Comparison of ENCODE assay signal across 29 cellular contexts in the genomic region with DNA sequence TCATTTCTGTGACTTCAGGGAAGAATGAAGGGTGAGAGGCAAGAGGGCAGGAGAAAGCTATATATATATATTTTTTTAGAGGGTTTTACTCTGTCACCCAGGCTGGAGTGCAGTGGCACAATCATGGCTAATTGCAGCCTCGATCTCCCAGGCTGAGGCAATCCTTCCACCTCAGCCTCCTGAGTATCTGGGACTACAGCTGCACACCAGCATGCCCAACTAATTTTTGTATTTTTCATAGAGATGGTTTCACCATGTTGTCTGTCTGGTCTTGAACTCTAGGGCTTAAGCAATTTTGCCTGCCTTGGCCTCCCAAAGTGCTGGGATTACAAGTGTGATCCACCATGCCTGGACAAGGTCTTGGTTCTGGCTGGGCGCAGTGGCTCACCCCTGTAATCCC. TPM values are rescaled to one million over a fixed set of nuclear protein-coding genes. Genes with fewer than 3 reads are reported as not detected.
A peak's percentile ranks its signal among the peaks of the same experiment; 100 is the strongest.
DNase-seq lines count a peak whose midpoint lies in the region; ATAC-seq and TF ChIP-seq lines count a peak whose summit lies in the region.
"Had no signal": no experiment of that assay in that cellular context is flagged by ENCODE, and none has a peak within 500 bp of the region (broad histone marks: within the 10 kb centered on the region; RNA-seq: fewer than 3 reads in every experiment).

No MANE protein-coding gene starts in this region.

- no peaks in the 10 kb centered on the region for H3K9me2 ChIP-seq in DOHH2 (replicated peaks; ENCODE audit: control insufficient read depth, low read length)

- H3K27ac Mint-ChIP-seq in activated CD4-positive, alpha-beta T cell treated with anti-CD3 and anti-CD28 coated beads, Interleukin-2, amount 10 ng/mL, durations not matched to agents 24 days and 14 days: no peak overlapping the region
- H3K27ac Mint-ChIP-seq in activated T-helper 17 cell treated with anti-CD3 and anti-CD28 coated beads, Interleukin-2, amount 50 U/mL, for 72 hours: peak overlapping the region; percentile 64
- peak overlapping the region; percentile 10 for H3K27ac Mint-ChIP-seq in nephron progenitor cell

- H3K36me3 Mint-ChIP-seq in activated CD4-positive, alpha-beta T cell treated with anti-CD3 and anti-CD28 coated beads, Interleukin-2, amount 10 ng/mL, durations not matched to agents 24 days and 14 days (ENCODE audit: low read depth): peaks cover 57% of the 10 kb centered on the region
- H3K36me3 Mint-ChIP-seq in activated T-helper 17 cell treated with anti-CD3 and anti-CD28 coated beads, Interleukin-2, amount 50 U/mL, for 72 hours (ENCODE audit: low read depth): peaks cover 78% of the 10 kb centered on the region
- peaks cover 69% of the 10 kb centered on the region for H3K36me3 Mint-ChIP-seq in nephron progenitor cell (ENCODE audit: low read depth)

- H3K79me2 ChIP-seq in DOHH2 (ENCODE audit: control insufficient read depth, low read length): peaks cover 87% of the 10 kb centered on the region

- H4K20me1 ChIP-seq in DOHH2 (ENCODE audit: control insufficient read depth, insufficient read depth, low read depth, low read length): peaks cover 2% of the 10 kb centered on the region; the same call in 1 of the 2 replicates

- no peak overlapping the region for H3K27ac ChIP-seq in DOHH2 (ENCODE audit: low read depth, low read length)
- H3K27ac ChIP-seq: C4-2B, psoas muscle, sigmoid colon, upper lobe of right lung had no signal

- TF ChIP-seq CTCF in DOHH2 (IDR thresholded peaks at IDR 0.05; ENCODE audit: low read depth, low read length, poor library complexity, severe bottlenecking) (no peak), nephron progenitor cell (IDR thresholded peaks at IDR 0.05) (no peak)

- H3K36me3 ChIP-seq in DOHH2 (ENCODE audit: control insufficient read depth, low read length): peaks cover 83% of the 10 kb centered on the region

- H3K4me3 Mint-ChIP-seq in activated CD4-positive, alpha-beta T cell treated with anti-CD3 and anti-CD28 coated beads, Interleukin-2, amount 10 ng/mL, durations not matched to agents 24 days and 14 days: peak overlapping the region; percentile 39
- peak overlapping the region; percentile 91 for H3K4me3 Mint-ChIP-seq in activated T-helper 17 cell treated with anti-CD3 and anti-CD28 coated beads, Interleukin-2, amount 50 U/mL, for 72 hours
- no peak overlapping the region for H3K4me3 Mint-ChIP-seq in nephron progenitor cell
- H3K4me3 Mint-ChIP-seq: activated naive CD4-positive, alpha-beta T cell treated with anti-CD3 and anti-CD28 coated beads, Interleukin-2, amount 10 ng/mL, durations not matched to agents 7 days and 5 days; H9; immature natural killer cell; natural killer cell had no signal

- H3K27me3 ChIP-seq in DOHH2 (ENCODE audit: control insufficient read depth, low read length): no peaks in the 10 kb centered on the region
- H3K27me3 ChIP-seq: sigmoid colon, upper lobe of right lung had no signal

- H3K4me1 Mint-ChIP-seq in activated CD4-positive, alpha-beta T cell treated with anti-CD3 and anti-CD28 coated beads, Interleukin-2, amount 10 ng/mL, durations not matched to agents 24 days and 14 days: peaks cover 33% of the 10 kb centered on the region
- H3K4me1 Mint-ChIP-seq in activated T-helper 17 cell treated with anti-CD3 and anti-CD28 coated beads, Interleukin-2, amount 50 U/mL, for 72 hours: peaks cover 20% of the 10 kb centered on the region
- H3K4me1 Mint-ChIP-seq in nephron progenitor cell: peaks cover 21% of the 10 kb centered on the region

- no peaks in the 10 kb centered on the region for H3F3A ChIP-seq in DOHH2 (ENCODE audit: control insufficient read depth, insufficient read depth)

- H3K4me3 ChIP-seq in DOHH2 (ENCODE audit: low read length): peak overlapping the region; percentile 25; the same call in 1 of the 2 replicates
- H3K4me3 ChIP-seq: lung, mucosa of descending colon, psoas muscle, sigmoid colon, upper lobe of right lung had no signal

- H3K9me3 ChIP-seq in DOHH2 (ENCODE audit: control insufficient read depth, insufficient read depth, low read length): no peaks in the 10 kb centered on the region
- H3K9me3 ChIP-seq: mucosa of descending colon, psoas muscle, sigmoid colon, upper lobe of right lung had no signal

- intact Hi-C loops in activated CD4-positive, alpha-beta T cell treated with anti-CD3 and anti-CD28 coated beads, Interleukin-2, amount 10 ng/mL, durations not matched to agents 24 days and 14 days (cut with micrococcal nuclease): loop anchor here (10.0 kb wide), 1 partner anchor 770 kb away; a partner anchor contains a TSS

- H3K9me3 Mint-ChIP-seq in activated CD4-positive, alpha-beta T cell treated with anti-CD3 and anti-CD28 coated beads, Interleukin-2, amount 10 ng/mL, durations not matched to agents 24 days and 14 days: no peaks in the 10 kb centered on the region
- no peaks in the 10 kb centered on the region for H3K9me3 Mint-ChIP-seq in activated T-helper 17 cell treated with anti-CD3 and anti-CD28 coated beads, Interleukin-2, amount 50 U/mL, for 72 hours
- peaks cover 8% of the 10 kb centered on the region for H3K9me3 Mint-ChIP-seq in nephron progenitor cell
- H3K9me3 Mint-ChIP-seq: activated naive CD4-positive, alpha-beta T cell treated with anti-CD3 and anti-CD28 coated beads, Interleukin-2, amount 10 ng/mL, durations not matched to agents 7 days and 5 days; H9; immature natural killer cell; natural killer cell had no signal

- peak overlapping the region; percentile 79 for H3K4me2 ChIP-seq in DOHH2 (ENCODE audit: low read length)

- peaks cover 51% of the 10 kb centered on the region for H3K4me1 ChIP-seq in DOHH2 (ENCODE audit: control insufficient read depth, low read length)

- ATAC-seq in activated T-helper 17 cell treated with anti-CD3 and anti-CD28 coated beads, Interleukin-2, amount 50 U/mL, for 72 hours (replicated peaks): no peak
- ATAC-seq in HG03095 (IDR thresholded peaks at IDR 0.05; ENCODE audit: unreplicated experiment): no peak
- ATAC-seq: left cardiac atrium, mucosa of descending colon, natural killer cell, psoas muscle, upper lobe of right lung had no signal

- no peak for DNase-seq in activated CD4-positive, alpha-beta T cell treated with anti-CD3 and anti-CD28 coated beads, Interleukin-2, amount 10 ng/mL, durations not matched to agents 24 days and 14 days
- DNase-seq in activated CD4-positive, alpha-beta T cell treated with anti-CD3 and anti-CD28 coated beads for 1 hour: no peak
- DNase-seq in nephron progenitor cell (no peak), GF-D8 (lab: John Stamatoyannopoulos, UW) (no peak), iPS-NIHi11 (ENCODE audit: low spot score) (no peak)
- DNase-seq: 8988T; activated CD8-positive, alpha-beta memory T cell treated with anti-CD3 and anti-CD28 coated beads for 24 hours; activated naive CD4-positive, alpha-beta T cell treated with anti-CD3 and anti-CD28 coated beads, Interleukin-2, amount 10 ng/mL, durations not matched to agents 7 days and 5 days; aorta; effector CD4-positive, alpha-beta T cell; H9; hippocampal formation; immature natural killer cell; KBM-7; left cardiac atrium; mucosa of descending colon; natural killer cell; NCI-H1092 treated with DMSO at 0.1 percent for 48 hours; NCI-H1694 treated with DMSO at 0.1 percent for 48 hours; psoas muscle; sigmoid colon; stimulated activated CD4-positive, alpha-beta T cell treated with anti-CD3 and anti-CD28 coated beads, Interleukin-12 subunit alpha, Interleukin-12 subunit beta, amount 100 ng/mL, for 4 hours; stimulated activated CD4-positive, alpha-beta T cell treated with anti-CD3 and anti-CD28 coated beads, Interleukin-4, amount 100 ng/mL, for 1 hour; upper lobe of right lung had no signal

- no peaks in the 10 kb centered on the region for H3K27me3 Mint-ChIP-seq in activated CD4-positive, alpha-beta T cell treated with anti-CD3 and anti-CD28 coated beads, Interleukin-2, amount 10 ng/mL, durations not matched to agents 24 days and 14 days
- H3K27me3 Mint-ChIP-seq in activated T-helper 17 cell treated with anti-CD3 and anti-CD28 coated beads, Interleukin-2, amount 50 U/mL, for 72 hours: no peaks in the 10 kb centered on the region
- H3K27me3 Mint-ChIP-seq in nephron progenitor cell (ENCODE audit: low read depth, poor library complexity): no peaks in the 10 kb centered on the region
- H3K27me3 Mint-ChIP-seq: activated naive CD4-positive, alpha-beta T cell treated with anti-CD3 and anti-CD28 coated beads, Interleukin-2, amount 10 ng/mL, durations not matched to agents 7 days and 5 days had no signal

RNA-seq across cellular contexts. Expression of a gene that starts 3.4 kb away (rescaled TPM):
- total RNA-seq in activated CD4-positive, alpha-beta T cell treated with anti-CD3 and anti-CD28 coated beads, Interleukin-2, amount 10 ng/mL, durations not matched to agents 24 days and 14 days: 316 and 322 TPM in 2 replicates
- 100 to 1,000 TPM; 117 to 247 TPM for total RNA-seq in activated T-helper 17 cell treated with anti-CD3 and anti-CD28 coated beads, Interleukin-2, amount 50 U/mL, for 72 hours
